In the genomic region with DNA sequence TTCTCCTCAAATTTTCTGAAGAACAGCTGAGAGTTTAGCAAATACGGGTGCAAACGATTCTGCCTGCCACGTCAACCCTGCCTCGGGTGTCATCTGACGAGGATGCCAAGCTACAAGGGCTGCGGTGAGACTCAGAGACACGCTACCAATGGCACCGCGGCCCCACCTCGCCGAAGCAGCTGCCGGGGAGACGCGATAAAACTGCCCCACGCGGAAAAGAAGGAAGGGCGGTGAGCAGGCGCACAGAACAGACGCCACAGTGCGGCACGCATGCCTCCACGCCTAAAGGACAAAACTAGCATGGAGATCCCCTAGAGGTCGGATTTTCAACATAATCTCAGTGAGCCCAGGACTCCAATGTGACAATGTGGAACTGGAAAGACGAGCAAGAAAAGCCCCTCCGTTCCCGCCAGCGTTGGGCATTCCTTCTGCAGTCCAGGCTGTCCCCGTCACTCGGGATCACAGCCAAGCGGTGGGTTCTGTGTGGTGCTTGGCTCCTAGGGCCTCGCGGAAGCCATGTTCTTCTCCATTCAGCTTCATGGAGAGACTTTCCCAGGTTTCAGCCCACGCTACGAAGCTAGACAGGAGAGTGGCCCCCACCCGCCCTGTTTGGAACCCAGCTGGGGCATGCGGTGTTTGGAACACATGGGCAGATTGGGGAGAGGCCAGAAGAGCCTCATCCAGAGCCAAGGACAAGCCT, we compare ENCODE assay signal across 9 cellular contexts. TPM values are rescaled to one million over a fixed set of nuclear protein-coding genes. Genes with fewer than 3 reads are reported as not detected.
A peak's percentile ranks its signal among the peaks of the same experiment; 100 is the strongest.
DNase-seq lines count a peak whose midpoint lies in the region; ATAC-seq and TF ChIP-seq lines count a peak whose summit lies in the region.
"Had no signal": no experiment of that assay in that cellular context is flagged by ENCODE, and none has a peak within 500 bp of the region (broad histone marks: within the 10 kb centered on the region; RNA-seq: fewer than 3 reads in every experiment).

No MANE protein-coding gene starts in this region.

- H3K36me3 ChIP-seq in spleen, result peaks cover 0 to 29% (median 0%) of the 10 kb centered on the region in 6 donors

- no peak for TF ChIP-seq POLR2A in spleen (IDR thresholded peaks at IDR 0.05)

- H3K4me1 ChIP-seq in spleen, result peaks cover 5 to 68% (median 50%) of the 10 kb centered on the region in 6 donors

- peak in 17 of 56 donors; percentile 6 to 33 (median 18) for TF ChIP-seq CTCF in dorsolateral prefrontal cortex (IDR thresholded peaks at IDR 0.05 in 54 of 56, conservative IDR thresholded peaks at IDR 0.05 in 2 of 56; ENCODE audit: low read depth in 1 of 56, partially characterized antibody in 56 of 56)
- TF ChIP-seq CTCF in spleen (IDR thresholded peaks at IDR 0.05 in 8 of 11, conservative IDR thresholded peaks at IDR 0.05 in 3 of 11), result no peak

- peak; percentile 94 to 97 for ATAC-seq in activated CD4-positive, CD25-positive, alpha-beta regulatory T cell treated with anti-CD3 and anti-CD28 coated beads, Interleukin-2, amount 50 U/mL, for 24 hours
- ATAC-seq in GM19351 (IDR thresholded peaks at IDR 0.05; ENCODE audit: unreplicated experiment) (no peak), GM21786 (IDR thresholded peaks at IDR 0.05; ENCODE audit: unreplicated experiment) (no peak)

- H3K27ac ChIP-seq in dorsolateral prefrontal cortex, result peak overlapping the region in 58 of 59 donors; percentile 2 to 89 (median 79)
- peak overlapping the region in 7 of 8 donors; percentile 8 to 65 (median 54) for H3K27ac ChIP-seq in spleen

- H3K4me3 ChIP-seq in dorsolateral prefrontal cortex, result peak overlapping the region in 57 of 59 donors; percentile 3 to 60 (median 41)
- peak overlapping the region in 2 of 8 donors; percentile 10 to 42 for H3K4me3 ChIP-seq in spleen

- intact Hi-C loops in dorsolateral prefrontal cortex (cut with DNase I), result loop anchor here in 1 of 2 donors (5.0 to 10.0 kb wide), 2 partner anchors 153 to 250 kb away; partner anchors contain the start of gene METRN
- intact Hi-C loops in spleen (cut with DNase I; ENCODE audit: low total_unique reads), result no loop called here

- H3K9me3 ChIP-seq in spleen, result peaks cover 0 to 7% (median 0%) of the 10 kb centered on the region in 8 donors

- peak; percentile 45 for DNase-seq in DMS79 treated with DMSO at 0.1 percent for 48 hours (lab: John Stamatoyannopoulos, UW)
- DNase-seq in dorsolateral prefrontal cortex, result peak in 4 of 10 donors; percentile 44 to 65 (median 46)
- peak; percentile 77 for DNase-seq in spleen
- no peak for DNase-seq in SHP77 treated with DMSO at 0.1 percent for 48 hours (lab: John Stamatoyannopoulos, UW)
- no peak for DNase-seq in NCI-H2227 treated with DMSO at 0.1 percent for 48 hours (lab: John Stamatoyannopoulos, UW)
- DNase-seq: NCI-H510A had no signal

- 75 to 93% (median 84%) methylated on average over 36 of the region's 36 CpGs for WGBS in spleen, 5 donors

- H3K27me3 ChIP-seq in dorsolateral prefrontal cortex (no peaks in the 10 kb centered on the region), spleen (replicated peaks in 1 of 7) (no peaks in the 10 kb centered on the region)

RNA-seq across cellular contexts. Expression of gene LMF1, which starts 5.9 kb away (rescaled TPM):
- total RNA-seq in dorsolateral prefrontal cortex (10 to 100 TPM; 26.2 to 68.7 (median 45.4) TPM), spleen (10 to 100 TPM; 22.5 to 57.6 (median 39.9) TPM)
- polyA plus RNA-seq in spleen, result 10 to 100 TPM; 10.4 to 22.6 (median 19.8) TPM

RNA-seq across cellular contexts. Expression of gene SOX8, which starts 16.7 kb away (rescaled TPM):
- total RNA-seq in dorsolateral prefrontal cortex (100 to 1,000 TPM in 11 of 120 experiments, 10 to 100 TPM in 109; 17.7 to 191 (median 59.0) TPM), spleen (1 to 10 TPM in 6 of 7 donors, under 1 TPM in 1; 0.60 to 2.7 (median 1.6) TPM)
- polyA plus RNA-seq in spleen, result 1 to 10 TPM; 2.5 to 3.7 (median 2.7) TPM

Comparison
In these comparisons a context has a peak if more than half of its experiments do, and no peak if none do; other contexts are left out.
1. DNase-seq: peak in DMS79 treated with DMSO at 0.1 percent for 48 hours (single experiment) and spleen (single experiment); none in SHP77 treated with DMSO at 0.1 percent for 48 hours (single experiment) and NCI-H2227 treated with DMSO at 0.1 percent for 48 hours (single experiment).
2. ATAC-seq: peak in activated CD4-positive, CD25-positive, alpha-beta regulatory T cell treated with anti-CD3 and anti-CD28 coated beads, Interleukin-2, amount 50 U/mL, for 24 hours (2 of 2); none in GM19351 (single experiment) and GM21786 (single experiment).
3. RNA of gene SOX8, which starts 16.7 kb away (total RNA-seq): 17.7 to 191 TPM in dorsolateral prefrontal cortex; 0.60 to 2.7 TPM in spleen; every median in the first group is over 4 times any median in the second.